ENCODE assay signal across 1 cellular context in genomic region chr2:157853211-157853610, GRCh38.
TF ChIP-seq lines count a peak whose summit lies in the region.

No MANE protein-coding gene starts in this region.

TF ChIP-seq in K562, 482 proteins besides CTCF, POLR2A, EP300 and RAD21 (continued from another document and continues in another):
- TF ChIP-seq ZHX1 (conservative IDR thresholded peaks at IDR 0.05; ENCODE audit: low read length) (no peak), ZNF717 (CRISPR knock-in tag; IDR thresholded peaks at IDR 0.05) (no peak), THRB (CRISPR knock-in tag; conservative IDR thresholded peaks at IDR 0.05) (no peak), JUN (IDR thresholded peaks at IDR 0.05; ENCODE audit: borderline replicate concordance, low read depth, low read length) (peak; percentile 80), JUN (CRISPR knock-in tag; IDR thresholded peaks at IDR 0.05; ENCODE audit: borderline replicate concordance) (no peak), CBX8 (IDR thresholded peaks at IDR 0.05; ENCODE audit: borderline replicate concordance, extremely low read depth, low read depth, low read length, poor library complexity, severe bottlenecking) (no peak), RFX1 (IDR thresholded peaks at IDR 0.05) (no peak), ZBTB8A (IDR thresholded peaks at IDR 0.05; ENCODE audit: partially characterized antibody) (no peak), MAFG (tag; conservative IDR thresholded peaks at IDR 0.05) (no peak), TEAD4 (IDR thresholded peaks at IDR 0.05; ENCODE audit: low read length) (peak; percentile 54; the same call in 1 of the 2 replicates), TEAD4 (CRISPR knock-in tag; IDR thresholded peaks at IDR 0.05; ENCODE audit: borderline replicate concordance) (no peak), POU5F1 (IDR thresholded peaks at IDR 0.05; ENCODE audit: borderline replicate concordance, low read depth, low read length, partially characterized antibody) (no peak), ZBED1 (IDR thresholded peaks at IDR 0.05) (no peak), NR2F6 (CRISPR knock-in tag; IDR thresholded peaks at IDR 0.05) (no peak), MYBL2 (IDR thresholded peaks at IDR 0.05; ENCODE audit: low read depth) (no peak), MYBL2 (CRISPR knock-in tag; IDR thresholded peaks at IDR 0.05; ENCODE audit: borderline replicate concordance) (no peak), CBX3 (IDR thresholded peaks at IDR 0.05; ENCODE audit: borderline replicate concordance in 1 of 2, low read length in 2 of 2) (no peak), ZNF696 (CRISPR knock-in tag; conservative IDR thresholded peaks at IDR 0.05) (no peak), ATF3 (IDR thresholded peaks at IDR 0.05) (peak; percentile 83), ATF3 (CRISPR knock-in tag; conservative IDR thresholded peaks at IDR 0.05) (0 out of 2 replicates have a peak, but pooled peaks have one; percentile 28), ZNF75A (CRISPR knock-in tag; IDR thresholded peaks at IDR 0.05) (no peak), ZBTB49 (CRISPR knock-in tag; IDR thresholded peaks at IDR 0.05; ENCODE audit: borderline replicate concordance) (no peak), MAFF (IDR thresholded peaks at IDR 0.05; ENCODE audit: low read length) (no peak), ADNP (tag; IDR thresholded peaks at IDR 0.05) (no peak), SLC30A9 (CRISPR knock-in tag; IDR thresholded peaks at IDR 0.05) (no peak), PML (IDR thresholded peaks at IDR 0.05; ENCODE audit: low read length) (peak; percentile 39; the same call in 1 of the 2 replicates), FOSL1 (tag; conservative IDR thresholded peaks at IDR 0.05) (peak; percentile 46), FOXA1 (IDR thresholded peaks at IDR 0.05; ENCODE audit: borderline replicate concordance) (no peak), ZNF57 (CRISPR knock-in tag; IDR thresholded peaks at IDR 0.05) (no peak), SMARCA4 (IDR thresholded peaks at IDR 0.05) (peak; percentile 57; the same call in 1 of the 2 replicates), TGIF2 (CRISPR knock-in tag; IDR thresholded peaks at IDR 0.05) (no peak), LEF1 (IDR thresholded peaks at IDR 0.05) (no peak), ZNF124 (CRISPR knock-in tag; IDR thresholded peaks at IDR 0.05) (no peak), ZNF507 (tag; conservative IDR thresholded peaks at IDR 0.05) (no peak), ARID1B (IDR thresholded peaks at IDR 0.05) (peak; percentile 71), KDM1A (IDR thresholded peaks at IDR 0.05) (no peak), HMBOX1 (IDR thresholded peaks at IDR 0.05) (0 out of 2 replicates have a peak, but pooled peaks have one; percentile 23), FOXA3 (CRISPR knock-in tag; conservative IDR thresholded peaks at IDR 0.05 in 1 of 2, IDR thresholded peaks at IDR 0.05 in 1 of 2) (no peak), CBFA2T3 (IDR thresholded peaks at IDR 0.05) (peak; percentile 71), ZNF175 (CRISPR knock-in tag; IDR thresholded peaks at IDR 0.05; ENCODE audit: low read depth) (no peak), SNIP1 (IDR thresholded peaks at IDR 0.05; ENCODE audit: low read depth) (no peak), CBFA2T2 (conservative IDR thresholded peaks at IDR 0.05) (peak; percentile 43), MTA3 (IDR thresholded peaks at IDR 0.05; ENCODE audit: borderline replicate concordance) (no peak), TFAP4 (CRISPR knock-in tag; IDR thresholded peaks at IDR 0.05; ENCODE audit: borderline replicate concordance) (no peak), CREB3 (tag; conservative IDR thresholded peaks at IDR 0.05; ENCODE audit: low read depth) (no peak), TCF7L2 (IDR thresholded peaks at IDR 0.05; ENCODE audit: low read depth, low read length) (no peak), KLF10 (CRISPR knock-in tag; IDR thresholded peaks at IDR 0.05) (no peak), NONO (IDR thresholded peaks at IDR 0.05; ENCODE audit: low read depth in 2 of 2, low read length in 1 of 2) (no peak), NFIC (IDR thresholded peaks at IDR 0.05) (no peak), HLTF (IDR thresholded peaks at IDR 0.05) (no peak), AFF1 (IDR thresholded peaks at IDR 0.05; ENCODE audit: low read depth in 1 of 2, partially characterized antibody in 2 of 2) (no peak), TRIM24 (IDR thresholded peaks at IDR 0.05) (no peak)
